13 cellular contexts compared by ENCODE assay signal in the genomic region with DNA sequence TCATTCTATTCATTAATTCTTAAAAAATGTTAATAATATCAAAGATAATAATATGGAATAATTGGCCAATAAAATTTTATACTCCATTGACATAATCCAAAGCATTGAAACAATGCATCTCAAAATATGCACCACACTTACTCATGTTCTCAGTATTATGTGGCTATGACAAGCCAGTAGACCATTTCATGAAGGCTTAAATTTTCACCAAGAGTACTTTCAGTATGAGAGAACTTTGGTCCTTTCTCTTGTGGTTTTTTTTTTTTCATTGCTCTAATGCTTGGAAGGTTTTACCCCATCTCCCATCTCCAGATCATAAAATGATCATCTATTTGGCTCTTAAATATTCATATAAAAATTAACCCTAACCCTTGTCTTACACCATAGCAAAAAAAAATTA. TPM values are rescaled to one million over a fixed set of nuclear protein-coding genes. Genes with fewer than 3 reads are reported as not detected.
DNase-seq lines count a peak whose midpoint lies in the region; ATAC-seq lines count a peak whose summit lies in the region.
"Had no signal": no experiment of that assay in that cellular context is flagged by ENCODE, and none has a peak within 500 bp of the region (broad histone marks: within the 10 kb centered on the region; RNA-seq: fewer than 3 reads in every experiment).

No MANE protein-coding gene starts in this region.

- ATAC-seq in GM18520 (IDR thresholded peaks at IDR 0.05; ENCODE audit: unreplicated experiment) (peak; percentile 92), GM19467 (IDR thresholded peaks at IDR 0.05; ENCODE audit: unreplicated experiment) (peak; percentile 66), HG02852 (IDR thresholded peaks at IDR 0.05; ENCODE audit: unreplicated experiment) (peak; percentile 98), HG03521 (IDR thresholded peaks at IDR 0.05; ENCODE audit: unreplicated experiment) (peak; percentile 83)
- ATAC-seq: HCT116 had no signal

- DNase-seq in H4 (ENCODE audit: low spot score): no peak
- DNase-seq in NCI-H146 treated with DMSO at 0.1 percent for 48 hours (lab: John Stamatoyannopoulos, UW; ENCODE audit: unreplicated experiment): no peak
- DNase-seq in globus pallidus (ENCODE audit: low spot score): no peak
- DNase-seq in dermis blood vessel endothelial cell: no peak
- DNase-seq: NCI-H1436 treated with DMSO at 0.1 percent for 48 hours; NCI-H82; stimulated activated CD4-positive, alpha-beta T cell treated with anti-CD3 and anti-CD28 coated beads, Interleukin-2, amount 100 ng/mL, for 24 hours; WERI-Rb-1 had no signal

RNA-seq across cellular contexts. Expression of a gene that starts 45.5 kb away (rescaled TPM):
- 18.6 and 27.3 TPM in 2 replicates for total RNA-seq in H4 (2014; rRNA removed; shearing (Covaris generic))
- total RNA-seq in dermis blood vessel endothelial cell: 40.7 and 76.1 TPM in 2 replicates
